23 cellular contexts compared by ENCODE assay signal in the genomic region with DNA sequence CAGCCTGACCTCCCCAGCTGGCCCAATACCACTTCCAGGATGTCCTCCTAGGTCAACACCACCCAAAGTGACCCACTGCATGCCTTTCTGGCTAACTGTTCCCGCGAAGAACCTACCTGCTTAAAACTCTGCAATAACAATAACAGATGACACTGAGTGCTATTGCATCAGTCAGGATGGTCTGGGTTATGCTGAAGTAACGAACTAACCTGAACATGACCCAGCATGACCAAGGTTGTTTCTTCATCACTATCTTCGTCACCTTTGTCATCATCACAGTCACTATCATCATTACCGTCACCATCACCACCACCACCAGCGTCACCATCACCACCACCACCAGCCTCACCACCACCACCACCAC. TPM values are rescaled to one million over a fixed set of nuclear protein-coding genes. Genes with fewer than 3 reads are reported as not detected.
DNase-seq lines count a peak whose midpoint lies in the region; ATAC-seq, FAIRE-seq and TF ChIP-seq lines count a peak whose summit lies in the region.
"Had no signal": no experiment of that assay in that cellular context is flagged by ENCODE, and none has a peak within 500 bp of the region (broad histone marks: within the 10 kb centered on the region; RNA-seq: fewer than 3 reads in every experiment).

No MANE protein-coding gene starts in this region.

- H2AFZ ChIP-seq in K562 (ENCODE audit: low read depth, low read length), result no peak overlapping the region

- TF ChIP-seq POLR2A in K562 (conservative IDR thresholded peaks at IDR 0.05) (no peak), spleen (IDR thresholded peaks at IDR 0.05) (no peak)

- WGBS in K562 (ENCODE audit: insufficient coverage, low coverage, missing lambda C conversion rate), result 62% methylated on average over 4 of the region's 6 CpGs
- 91 to 96% (median 94%) methylated on average over 6 of the region's 6 CpGs for WGBS in spleen, 5 donors

- CTCF ChIA-PET in K562 (lab: Yijun Ruan, JAX; ENCODE audit: low intra/inter-chr PET ratio), result no interaction called here

- H3K4me3 ChIP-seq in K562, result no peak overlapping the region
- H3K4me3 ChIP-seq in spleen, result no peak overlapping the region
- H3K4me3 ChIP-seq: BLaER1, SK-N-MC had no signal

- no peaks in the 10 kb centered on the region for H3K79me2 ChIP-seq in K562 (ENCODE audit: control insufficient read depth, insufficient read depth, low read length)

- no peaks in the 10 kb centered on the region for H3K36me3 ChIP-seq in K562 (ENCODE audit: control insufficient read depth, insufficient read depth, low read length)
- no peaks in the 10 kb centered on the region for H3K36me3 ChIP-seq in spleen
- H3K36me3 ChIP-seq: BLaER1 had no signal

- in situ Hi-C loops in K562 (cut with MboI), result no loop called here

- H3K9me1 ChIP-seq in K562 (ENCODE audit: control insufficient read depth, insufficient read depth, low read length), result no peaks in the 10 kb centered on the region

- TF ChIP-seq CTCF in K562 (IDR thresholded peaks at IDR 0.05 in 2 of 3, conservative IDR thresholded peaks at IDR 0.05 in 1 of 3; ENCODE audit: insufficient read depth in 2 of 3, low read depth in 1 of 3, low read length in 3 of 3) (no peak), spleen (IDR thresholded peaks at IDR 0.05 in 8 of 11, conservative IDR thresholded peaks at IDR 0.05 in 3 of 11) (no peak)

- no peaks in the 10 kb centered on the region for H4K20me1 ChIP-seq in K562 (replicated peaks; ENCODE audit: control insufficient read depth, insufficient read depth, low read length)
- H4K20me1 ChIP-seq: BLaER1 had no signal

- peaks cover 19 to 33% of the 10 kb centered on the region in 2 experiments for H3K4me1 ChIP-seq in K562 (replicated peaks in 1 of 2; ENCODE audit: control insufficient read depth in 2 of 2, insufficient read depth in 2 of 2, low read length in 2 of 2)
- H3K4me1 ChIP-seq in spleen, result no peaks in the 10 kb centered on the region

- no peak for TF ChIP-seq EP300 in K562 (IDR thresholded peaks at IDR 0.05; ENCODE audit: low read length)

- intact Hi-C loops in K562 (cut with micrococcal nuclease) (no loop called here), spleen (cut with DNase I; ENCODE audit: low total_unique reads) (no loop called here)

- no peaks in the 10 kb centered on the region for H3K27me3 ChIP-seq in K562 (ENCODE audit: control insufficient read depth in 2 of 2, insufficient read depth in 2 of 2, low read length in 2 of 2)
- no peaks in the 10 kb centered on the region for H3K27me3 ChIP-seq in layer of hippocampus (ENCODE audit: control insufficient read depth, insufficient read depth, low read length)
- H3K27me3 ChIP-seq in spleen (replicated peaks in 1 of 7), result peaks cover 0 to 9% (median 0%) of the 10 kb centered on the region in 7 donors
- H3K27me3 ChIP-seq: BLaER1 had no signal

- no peak overlapping the region for H3K9ac ChIP-seq in K562 (ENCODE audit: insufficient read depth in 1 of 2, low read depth in 2 of 2, low read length in 2 of 2)
- H3K9ac ChIP-seq: BLaER1 had no signal

- DNase-seq in K562 (ENCODE audit: extremely low read depth in 1 of 4, low spot score in 3 of 4) (no peak), spleen (no peak)
- DNase-seq: CD4-positive, alpha-beta memory T cell; DMS153; GDM1; H9; MM.1S; NCI-H1092; NCI-H1436 treated with DMSO at 0.1 percent for 48 hours; NCI-H2029; NCI-H345; NCI-H524 treated with DMSO at 0.1 percent for 48 hours; SHP77 had no signal

- no peak overlapping the region; the same call in 2 of the 3 replicates for H3K27ac ChIP-seq in K562 (ENCODE audit: extremely low read depth, low read depth, low read length)
- H3K27ac ChIP-seq in layer of hippocampus (ENCODE audit: low read depth, low read length), result peak overlapping the region; percentile 96
- H3K27ac ChIP-seq in spleen, result no peak overlapping the region
- H3K27ac ChIP-seq: BLaER1, HL-60, SK-N-MC had no signal

- no TSS peak for BruUV-seq in K562 (replicated peaks; lab: Mats Ljungman, UMichigan)

- H3K9me3 ChIP-seq in K562 (replicated peaks; ENCODE audit: control insufficient read depth, insufficient read depth, low read depth, low read length), result peaks cover 7% of the 10 kb centered on the region
- no peaks in the 10 kb centered on the region for H3K9me3 ChIP-seq in spleen

- no peak for ATAC-seq in K562
- no peak for ATAC-seq in GM21723 (IDR thresholded peaks at IDR 0.05; ENCODE audit: unreplicated experiment)

- no peak overlapping the region for H3K4me2 ChIP-seq in K562 (ENCODE audit: insufficient read depth, low read length)
- H3K4me2 ChIP-seq: BLaER1 had no signal

- no peak for TF ChIP-seq RAD21 in K562 (CRISPR knock-in tag; conservative IDR thresholded peaks at IDR 0.05 in 1 of 2, IDR thresholded peaks at IDR 0.05 in 1 of 2)

- FAIRE-seq in K562 (lab: Jason Lieb, UNC), result no peak

- POLR2A ChIA-PET in K562 (lab: Yijun Ruan, JAX), result interaction anchor here (0.6 to 1.1 kb wide), 2 partner anchors 41 to 90 kb away, joined by 3 to 4 read pairs; no protein-coding TSS in a partner anchor

RNA-seq across cellular contexts. Expression of a gene that starts 10.6 kb away (rescaled TPM):
- total RNA-seq in K562 (2011; cell fraction: chromatin; rRNA removed; ENCODE audit: low replicate concordance), result not detected in 2 replicates
- not detected in 2 replicates for total RNA-seq in K562 (2011; cell fraction: nucleolus; rRNA removed)
- not detected in 2 replicates for total RNA-seq in K562 (2011; cell fraction: nucleoplasm; rRNA removed)
- total RNA-seq in K562 (2014; rRNA removed) (not detected in 2 replicates), K562 (2014; rRNA removed; fragmentation: Illumina TruSeq; extraction: Trizol) (not detected in 2 replicates), K562 (2015; rRNA removed; fragmentation: Illumina TruSeq; extraction: Trizol) (not detected in 2 replicates), K562 (2021) (0.24 and 0.60 TPM in 2 replicates), spleen (not detected)
- polyA plus RNA-seq in K562 (2011; rRNA removed) (not detected in 2 replicates), K562 (2014; fragmentation: Illumina TruSeq; extraction: Trizol) (not detected in 2 replicates), K562 (2014; fragmentation: Nextera tagmentation; extraction: Ambion mirVana) (not detected), K562 (2014; rRNA removed) (not detected in 2 replicates), spleen (1 to 10 TPM in 1 of 3 donors, under 1 TPM in 2; 0.33 to 1.5 (median 0.70) TPM)
- not detected in 2 replicates for polyA plus RNA-seq in K562 (2011; cell fraction: cytosol; rRNA removed)
- not detected in 2 replicates for polyA plus RNA-seq in K562 (2011; cell fraction: nucleus; rRNA removed)
- 0.16 TPM in 1 of 2 replicates, not detected in the other for polyA plus RNA-seq in K562 (2012)
- not detected in 2 replicates for polyA minus RNA-seq in K562 (2011; rRNA and poly(A)+ RNA removed)
- polyA minus RNA-seq in K562 (2011; cell fraction: cytosol; rRNA and poly(A)+ RNA removed), result not detected in 2 replicates
- not detected in 2 replicates for polyA minus RNA-seq in K562 (2011; cell fraction: nucleus; rRNA and poly(A)+ RNA removed)
- total RNA-seq: A673; CD4-positive, alpha-beta memory T cell; Daoy; HT1080; LHCN-M2 had no signal
- polyA plus RNA-seq: CD4-positive, alpha-beta memory T cell had no signal

RNA-seq across cellular contexts. Expression of a gene that starts 29.8 kb away (rescaled TPM):
- 1.9 TPM in 2 replicates for total RNA-seq in K562 (2011; cell fraction: chromatin; rRNA removed; ENCODE audit: low replicate concordance)
- 0.67 and 0.92 TPM in 2 replicates for total RNA-seq in K562 (2011; cell fraction: nucleolus; rRNA removed)
- total RNA-seq in K562 (2011; cell fraction: nucleoplasm; rRNA removed), result 0.88 and 0.92 TPM in 2 replicates
- total RNA-seq in K562 (2014; rRNA removed) (0.14 TPM in 1 of 2 replicates, not detected in the other), K562 (2014; rRNA removed; fragmentation: Illumina TruSeq; extraction: Trizol) (not detected in 2 replicates), K562 (2015; rRNA removed; fragmentation: Illumina TruSeq; extraction: Trizol) (not detected in 2 replicates), K562 (2021) (0.24 TPM in 1 of 2 replicates, not detected in the other), spleen (1 to 10 TPM in 4 of 7 donors, under 1 TPM in 2, not detected in 1; 0.68 to 2.8 (median 1.1) TPM)
- polyA plus RNA-seq in K562 (2011; rRNA removed) (0.29 and 0.73 TPM in 2 replicates), K562 (2014; fragmentation: Illumina TruSeq; extraction: Trizol) (0.30 and 0.33 TPM in 2 replicates), K562 (2014; fragmentation: Nextera tagmentation; extraction: Ambion mirVana) (not detected), K562 (2014; rRNA removed) (0.21 and 1.1 TPM in 2 replicates), spleen (1 to 10 TPM; 2.4 to 9.7 (median 2.5) TPM)
- polyA plus RNA-seq in K562 (2011; cell fraction: cytosol; rRNA removed), result 0.16 and 0.37 TPM in 2 replicates
- 3.1 and 4.6 TPM in 2 replicates for polyA plus RNA-seq in K562 (2011; cell fraction: nucleus; rRNA removed)
- 0.35 and 1.6 TPM in 2 replicates for polyA plus RNA-seq in K562 (2012)
- polyA minus RNA-seq in K562 (2011; rRNA and poly(A)+ RNA removed), result not detected in 2 replicates
- polyA minus RNA-seq in K562 (2011; cell fraction: cytosol; rRNA and poly(A)+ RNA removed), result not detected in 2 replicates
- 0.54 TPM in 1 of 2 replicates, not detected in the other for polyA minus RNA-seq in K562 (2011; cell fraction: nucleus; rRNA and poly(A)+ RNA removed)
- total RNA-seq: A673, Daoy, HT1080, LHCN-M2 had no signal
- polyA plus RNA-seq: CD4-positive, alpha-beta memory T cell had no signal

RNA-seq across cellular contexts. Expression of a gene that starts 33.6 kb away (rescaled TPM):
- total RNA-seq in K562 (2011; cell fraction: chromatin; rRNA removed; ENCODE audit: low replicate concordance), result 0.67 TPM in 1 of 2 replicates, not detected in the other
- total RNA-seq in K562 (2011; cell fraction: nucleolus; rRNA removed), result 0.50 TPM in 1 of 2 replicates, not detected in the other
- not detected in 2 replicates for total RNA-seq in K562 (2011; cell fraction: nucleoplasm; rRNA removed)
- 2.3 and 2.4 TPM in 2 replicates for total RNA-seq in K562 (2014; rRNA removed)
- not detected in 2 replicates for total RNA-seq in K562 (2014; rRNA removed; fragmentation: Illumina TruSeq; extraction: Trizol)
- 0.60 and 1.3 TPM in 2 replicates for total RNA-seq in K562 (2015; rRNA removed; fragmentation: Illumina TruSeq; extraction: Trizol)
- 1.7 and 2.7 TPM in 2 replicates for total RNA-seq in K562 (2021)
- 0.40 and 0.66 TPM in 2 replicates for polyA plus RNA-seq in K562 (2011; rRNA removed)
- polyA plus RNA-seq in K562 (2011; cell fraction: cytosol; rRNA removed), result 0.16 TPM in 1 of 2 replicates, not detected in the other
- polyA plus RNA-seq in K562 (2011; cell fraction: nucleus; rRNA removed), result 0.49 and 2.1 TPM in 2 replicates
- 2.1 and 4.4 TPM in 2 replicates for polyA plus RNA-seq in K562 (2012)
- polyA plus RNA-seq in K562 (2014; fragmentation: Illumina TruSeq; extraction: Trizol), result 0.71 and 2.1 TPM in 2 replicates
- not detected for polyA plus RNA-seq in K562 (2014; fragmentation: Nextera tagmentation; extraction: Ambion mirVana)
- polyA plus RNA-seq in K562 (2014; rRNA removed), result 2.4 and 3.2 TPM in 2 replicates
- not detected in 2 replicates for polyA minus RNA-seq in K562 (2011; rRNA and poly(A)+ RNA removed)
- not detected in 2 replicates for polyA minus RNA-seq in K562 (2011; cell fraction: cytosol; rRNA and poly(A)+ RNA removed)
- polyA minus RNA-seq in K562 (2011; cell fraction: nucleus; rRNA and poly(A)+ RNA removed), result 0.67 TPM in 1 of 2 replicates, not detected in the other
- 10 to 100 TPM in 3 of 7 donors, 1 to 10 TPM in 2, under 1 TPM in 1, not detected in 1; 0.83 to 18.1 (median 8.0) TPM for total RNA-seq in spleen
- polyA plus RNA-seq in spleen, result 10 to 100 TPM in 2 of 3 donors, 1 to 10 TPM in 1; 9.8 to 17.8 (median 16.0) TPM
- total RNA-seq: A673, Daoy, HT1080, LHCN-M2, RPMI7951 had no signal

RNA-seq across cellular contexts. Expression of a gene that starts 38.0 kb away (rescaled TPM):
- 0.39 and 0.76 TPM in 2 replicates for total RNA-seq in K562 (2011; cell fraction: chromatin; rRNA removed; ENCODE audit: low replicate concordance)
- total RNA-seq in K562 (2011; cell fraction: nucleolus; rRNA removed), result not detected in 2 replicates
- not detected in 2 replicates for total RNA-seq in K562 (2011; cell fraction: nucleoplasm; rRNA removed)
- total RNA-seq in K562 (2014; rRNA removed) (not detected in 2 replicates), K562 (2014; rRNA removed; fragmentation: Illumina TruSeq; extraction: Trizol) (not detected in 2 replicates), K562 (2015; rRNA removed; fragmentation: Illumina TruSeq; extraction: Trizol) (0.26 and 0.36 TPM in 2 replicates), K562 (2021) (0.27 and 0.80 TPM in 2 replicates), spleen (1 to 10 TPM in 6 of 7 donors, not detected in 1; 1.2 to 3.3 (median 2.5) TPM)
- polyA plus RNA-seq in K562 (2011; rRNA removed) (0.18 and 0.26 TPM in 2 replicates), K562 (2014; fragmentation: Illumina TruSeq; extraction: Trizol) (0.28 TPM in 1 of 2 replicates, not detected in the other), K562 (2014; fragmentation: Nextera tagmentation; extraction: Ambion mirVana) (under 1 TPM; 0.10 to 0.13 TPM), K562 (2014; rRNA removed) (0.32 and 0.46 TPM in 2 replicates), spleen (1 to 10 TPM; 1.6 to 4.4 (median 2.3) TPM)
- polyA plus RNA-seq in K562 (2011; cell fraction: cytosol; rRNA removed), result 0.24 and 0.51 TPM in 2 replicates
- polyA plus RNA-seq in K562 (2011; cell fraction: nucleus; rRNA removed), result 0.48 and 1.2 TPM in 2 replicates
- polyA plus RNA-seq in K562 (2012), result 1.4 and 1.5 TPM in 2 replicates
- polyA minus RNA-seq in K562 (2011; rRNA and poly(A)+ RNA removed), result not detected in 2 replicates
- polyA minus RNA-seq in K562 (2011; cell fraction: cytosol; rRNA and poly(A)+ RNA removed), result not detected in 2 replicates
- not detected in 2 replicates for polyA minus RNA-seq in K562 (2011; cell fraction: nucleus; rRNA and poly(A)+ RNA removed)
- total RNA-seq: LHCN-M2, RPMI7951 had no signal

RNA-seq across cellular contexts. Expression of a gene that starts 49.5 kb away (rescaled TPM):
- 134 and 231 TPM in 2 replicates for total RNA-seq in K562 (2011; cell fraction: chromatin; rRNA removed; ENCODE audit: low replicate concordance)
- total RNA-seq in K562 (2011; cell fraction: nucleolus; rRNA removed), result 240 and 311 TPM in 2 replicates
- total RNA-seq in K562 (2011; cell fraction: nucleoplasm; rRNA removed), result 297 and 340 TPM in 2 replicates
- total RNA-seq in K562 (2014; rRNA removed) (174 and 300 TPM in 2 replicates), K562 (2014; rRNA removed; fragmentation: Illumina TruSeq; extraction: Trizol) (122 and 147 TPM in 2 replicates), K562 (2015; rRNA removed; fragmentation: Illumina TruSeq; extraction: Trizol) (252 and 264 TPM in 2 replicates), K562 (2021) (250 and 256 TPM in 2 replicates), spleen (100 to 1,000 TPM; 132 to 215 (median 162) TPM)
- polyA plus RNA-seq in K562 (2011; rRNA removed) (104 and 125 TPM in 2 replicates), K562 (2014; fragmentation: Illumina TruSeq; extraction: Trizol) (522 and 537 TPM in 2 replicates), K562 (2014; fragmentation: Nextera tagmentation; extraction: Ambion mirVana) (100 to 1,000 TPM; 125 to 198 TPM), K562 (2014; rRNA removed) (120 and 155 TPM in 2 replicates), spleen (100 to 1,000 TPM; 188 to 235 (median 213) TPM)
- 271 and 533 TPM in 2 replicates for polyA plus RNA-seq in K562 (2011; cell fraction: cytosol; rRNA removed)
- polyA plus RNA-seq in K562 (2011; cell fraction: nucleus; rRNA removed), result 105 and 188 TPM in 2 replicates
- polyA plus RNA-seq in K562 (2012), result 353 and 530 TPM in 2 replicates
- 93.8 and 163 TPM in 2 replicates for polyA minus RNA-seq in K562 (2011; rRNA and poly(A)+ RNA removed)
- polyA minus RNA-seq in K562 (2011; cell fraction: cytosol; rRNA and poly(A)+ RNA removed), result 189 and 195 TPM in 2 replicates
- polyA minus RNA-seq in K562 (2011; cell fraction: nucleus; rRNA and poly(A)+ RNA removed), result 55.6 and 58.4 TPM in 2 replicates
